In the genomic region with DNA sequence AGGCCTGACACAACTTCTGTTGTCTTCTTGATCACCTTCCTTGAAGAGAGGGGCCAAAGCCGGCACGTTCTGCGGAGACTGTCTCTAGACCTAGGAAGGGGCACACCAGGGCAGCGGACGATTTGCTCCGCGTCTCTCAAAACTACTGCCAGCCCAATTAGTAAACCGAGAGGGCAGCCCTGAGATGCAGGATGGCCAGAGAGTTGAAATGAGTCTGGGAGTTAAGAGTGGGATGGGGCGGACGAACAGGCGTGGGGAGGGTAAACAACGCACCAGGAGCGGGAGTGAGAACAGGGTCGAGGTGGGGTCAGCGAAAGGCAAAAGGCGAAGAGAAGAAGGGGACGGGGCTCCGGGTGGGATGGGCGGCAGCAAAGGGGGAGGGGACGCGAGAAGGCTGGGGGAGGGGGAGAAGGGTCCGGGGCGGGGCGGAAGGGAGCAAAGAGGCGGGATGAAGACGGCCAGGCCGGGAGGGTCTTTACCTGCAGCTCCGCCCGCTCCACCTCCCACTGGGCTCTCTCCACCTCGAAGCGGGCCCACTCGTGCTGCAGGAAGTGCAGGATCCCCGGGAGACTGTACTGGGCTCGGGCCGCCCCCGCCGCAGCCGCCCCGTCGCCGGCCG, we compare ENCODE assay signal across 8 cellular contexts. TPM values are rescaled to one million over a fixed set of nuclear protein-coding genes. Genes with fewer than 3 reads are reported as not detected.
DNase-seq lines count a peak whose midpoint lies in the region; ATAC-seq, FAIRE-seq and TF ChIP-seq lines count a peak whose summit lies in the region.

No MANE protein-coding gene starts in this region.

- no peaks in the 10 kb centered on the region for H3K9me3 Mint-ChIP-seq in T-helper 1 cell treated with Interleukin-12 subunit alpha and Interleukin-12 subunit beta and Interleukin-4 antibody, amounts not matched to agents 30 μg/mL and 1 μg/mL, for 36 hours

- TF ChIP-seq CTCF in cardiac fibroblast (IDR thresholded peaks at IDR 0.05; ENCODE audit: low read depth, low read length): no peak

- H3K27ac Mint-ChIP-seq in T-helper 1 cell treated with Interleukin-12 subunit alpha and Interleukin-12 subunit beta and Interleukin-4 antibody, amounts not matched to agents 30 μg/mL and 1 μg/mL, for 36 hours: peak overlapping the region; percentile 92

- H3K36me3 Mint-ChIP-seq in T-helper 1 cell treated with Interleukin-12 subunit alpha and Interleukin-12 subunit beta and Interleukin-4 antibody, amounts not matched to agents 30 μg/mL and 1 μg/mL, for 36 hours (ENCODE audit: low read depth): peaks cover 15% of the 10 kb centered on the region

- H3K4me3 ChIP-seq in cardiac fibroblast (replicated peaks in 1 of 2; ENCODE audit: low read depth in 2 of 2, low read length in 2 of 2): peak overlapping the region; percentile 81 to 85

- peaks cover 41% of the 10 kb centered on the region for H3K4me1 Mint-ChIP-seq in T-helper 1 cell treated with Interleukin-12 subunit alpha and Interleukin-12 subunit beta and Interleukin-4 antibody, amounts not matched to agents 30 μg/mL and 1 μg/mL, for 36 hours (ENCODE audit: low read depth)

- H3K27me3 ChIP-seq in layer of hippocampus (ENCODE audit: control insufficient read depth, insufficient read depth, low read length): no peaks in the 10 kb centered on the region

- no peak for FAIRE-seq in HTR-8/SVneo (lab: Jason Lieb, UNC)

- ATAC-seq in GM21367 (IDR thresholded peaks at IDR 0.05; ENCODE audit: unreplicated experiment): peak; percentile 18

- H3K27ac ChIP-seq in layer of hippocampus (ENCODE audit: low read depth, low read length): peak overlapping the region; percentile 82

- in situ Hi-C loops in Caki2 (cut with HindIII; ENCODE audit: low pct_unique_long_range_greater_than_20kb, low sequenced_read_pairs): no loop called here

- DNase-seq in Caki2 (ENCODE audit: low read depth) (peak; percentile 33), HTR-8/SVneo (ENCODE audit: insufficient read length, low spot score) (peak; percentile 45), cardiac fibroblast (ENCODE audit: low read depth in 2 of 2) (no peak), occipital lobe (lab: John Stamatoyannopoulos, UW) (no peak)
- DNase-seq in stimulated activated CD4-positive, alpha-beta T cell treated with anti-CD3 and anti-CD28 coated beads, TNF-alpha, amount 100 ng/mL, for 1 hour (ENCODE audit: low read depth in 3 of 3, low spot score in 1 of 3): peak in 2 of 3 donors; percentile 10 to 36

- no peaks in the 10 kb centered on the region for H3K27me3 Mint-ChIP-seq in T-helper 1 cell treated with Interleukin-12 subunit alpha and Interleukin-12 subunit beta and Interleukin-4 antibody, amounts not matched to agents 30 μg/mL and 1 μg/mL, for 36 hours (ENCODE audit: low read depth)

- H3K4me3 Mint-ChIP-seq in T-helper 1 cell treated with Interleukin-12 subunit alpha and Interleukin-12 subunit beta and Interleukin-4 antibody, amounts not matched to agents 30 μg/mL and 1 μg/mL, for 36 hours: peak overlapping the region; percentile 99

RNA-seq across cellular contexts. Expression of a gene that starts 0.5 kb away (rescaled TPM):
- 5.7 and 7.8 TPM in 2 replicates for total RNA-seq in Caki2 (2014; rRNA removed; shearing (Covaris generic); ENCODE audit: low replicate concordance)
- total RNA-seq in occipital lobe: 30.9 TPM

Comparison
In these comparisons a context has a peak if more than half of its experiments do, and no peak if none do; other contexts are left out.
1. DNase-seq: peak in Caki2 (single experiment), HTR-8/SVneo (single experiment) and stimulated activated CD4-positive, alpha-beta T cell treated with anti-CD3 and anti-CD28 coated beads, TNF-alpha, amount 100 ng/mL, for 1 hour (2 of 3); none in cardiac fibroblast (0 of 2) and occipital lobe (single experiment).